ENCODE assay signal across 30 cellular contexts in genomic region chr2:95799490-95799889, GRCh38.
"Had no signal": no experiment of that assay in that cellular context is flagged by ENCODE, and none has a peak within 500 bp of the region (broad histone marks: within the 10 kb centered on the region; RNA-seq: fewer than 3 reads in every experiment).

No MANE protein-coding gene starts in this region.

- ATAC-seq: activated CD4-positive, alpha-beta T cell treated with anti-CD3 and anti-CD28 coated beads for 36 hours; activated CD4-positive, CD25-positive, alpha-beta regulatory T cell treated with anti-CD3 and anti-CD28 coated beads, Interleukin-2, amount 50 U/mL, for 24 hours; activated CD8-positive, alpha-beta memory T cell treated with anti-CD3 and anti-CD28 coated beads, Interleukin-2, amount 10 ng/mL, durations not matched to agents 7 days and 5 days; activated T-cell treated with anti-CD3 and anti-CD28 coated beads, Interleukin-2, amount 50 U/mL, for 72 hours; activated T-helper 17 cell treated with anti-CD3 and anti-CD28 coated beads, Interleukin-2, amount 50 U/mL, for 72 hours; Panc1 had no signal

- H3K9me3 ChIP-seq: SJSA1 had no signal

- H3K4me3 ChIP-seq: SJSA1 had no signal

- H3K27ac ChIP-seq: brain microvascular endothelial cell, SJSA1, WERI-Rb-1 had no signal

- H3K36me3 ChIP-seq: brain microvascular endothelial cell, SJSA1, WERI-Rb-1 had no signal

- H3K27me3 ChIP-seq: brain microvascular endothelial cell, SJSA1 had no signal

- H3K4me1 ChIP-seq: SJSA1 had no signal

- DNase-seq: activated CD4-positive, alpha-beta memory T cell treated with anti-CD3 and anti-CD28 coated beads, Interleukin-2, amount 10 ng/mL, durations not matched to agents 7 days and 5 days; activated CD4-positive, alpha-beta T cell treated with anti-CD3 and anti-CD28 coated beads for 36 hours; activated CD8-positive, alpha-beta memory T cell treated with anti-CD3 and anti-CD28 coated beads for 24 hours; activated CD8-positive, alpha-beta memory T cell treated with anti-CD3 and anti-CD28 coated beads, Interleukin-2, amount 10 ng/mL, durations not matched to agents 7 days and 5 days; activated CD8-positive, alpha-beta memory T cell treated with anti-CD3 and anti-CD28 coated beads, Interleukin-2, amount 50 U/mL, for 48 hours; activated effector memory CD4-positive, alpha-beta T cell treated with anti-CD3 and anti-CD28 coated beads, Interleukin-2, amount 50 U/mL, for 16 hours; activated naive CD4-positive, alpha-beta T cell; activated naive CD4-positive, alpha-beta T cell treated with anti-CD3 and anti-CD28 coated beads, Interleukin-2, amount 50 U/mL, for 16 hours; activated naive CD8-positive, alpha-beta T cell treated with anti-CD3 and anti-CD28 coated beads for 36 hours; activated T-cell treated with anti-CD3 and anti-CD28 coated beads, Interleukin-2, amount 50 U/mL, for 72 hours; amniotic stem cell; brain microvascular endothelial cell; central memory CD4-positive, alpha-beta T cell; Karpas-422; KBM-7; NCI-H1105; NCI-H1417 treated with DMSO at 0.1 percent for 48 hours; NCI-H1694; NCI-H1930; NCI-H2081 treated with DMSO at 0.1 percent for 48 hours; NCI-H226; NCI-H446 treated with DMSO at 0.1 percent for 48 hours; NCI-H524; SHP77 treated with DMSO at 0.1 percent for 48 hours; T1000; WERI-Rb-1 had no signal
